ENCODE assay signal across 8 cellular contexts in the genomic region with DNA sequence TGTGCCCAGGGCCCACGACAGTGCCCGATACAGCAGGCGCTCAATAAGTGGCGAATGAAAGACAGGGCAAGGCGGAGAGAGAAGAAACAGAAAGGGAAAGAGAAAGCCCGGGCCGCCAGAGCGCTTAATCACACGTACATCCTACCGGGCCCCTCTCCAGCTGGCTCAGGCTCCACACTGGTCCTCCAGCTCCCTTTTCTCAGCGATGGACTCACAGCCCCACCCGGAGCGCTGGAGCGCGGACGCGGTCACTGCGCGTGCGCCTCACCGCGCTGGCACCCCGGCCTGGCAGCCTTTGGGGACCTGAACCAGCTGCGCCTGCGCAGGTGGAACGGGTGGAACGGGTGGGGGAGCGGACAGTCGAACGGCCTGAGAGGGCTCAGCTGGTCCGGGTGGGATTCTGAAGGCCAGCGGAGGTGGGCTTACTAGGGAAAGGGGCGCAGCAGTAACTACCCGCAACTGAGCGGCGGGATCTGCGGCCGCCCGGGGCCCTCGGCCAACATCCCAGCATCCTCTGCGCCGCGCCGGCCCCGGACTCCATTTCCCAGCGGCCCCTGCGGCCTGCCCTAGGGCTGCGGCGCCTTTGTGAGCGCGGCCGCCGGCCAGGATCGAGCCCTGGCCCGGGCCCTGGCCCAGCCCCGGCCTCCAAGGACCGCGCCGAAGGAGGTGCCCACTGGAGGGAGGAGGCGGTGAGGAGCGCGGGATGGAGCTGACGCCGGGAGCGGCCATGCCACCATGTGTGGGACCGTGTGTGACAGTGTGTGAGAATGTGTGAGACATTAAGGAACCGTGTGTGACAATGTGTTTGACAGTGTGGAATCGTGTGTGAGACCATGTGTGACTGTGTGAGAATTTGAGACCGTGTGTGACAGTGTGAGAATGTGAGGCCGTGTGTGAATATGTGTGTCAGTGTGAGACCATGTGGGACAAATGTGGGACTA. TPM values are rescaled to one million over a fixed set of nuclear protein-coding genes. Genes with fewer than 3 reads are reported as not detected.
DNase-seq lines count a peak whose midpoint lies in the region; ATAC-seq and TF ChIP-seq lines count a peak whose summit lies in the region.

A gene (plus strand): TSS at position 569 of the 941 bp plus-strand sequence. CDS start 2,783 bp downstream, outside the sequence.

- H3K27ac ChIP-seq in CD4-positive, CD25-positive, alpha-beta regulatory T cell (ENCODE audit: insufficient read depth, low read length, poor library complexity, severe bottlenecking), result peak within 1 kb of the TSS; percentile 92
- H3K27ac ChIP-seq in HL-60 (replicated peaks), result peak within 1 kb of the TSS; percentile 97

- ATAC-seq in CD4-positive, CD25-positive, alpha-beta regulatory T cell (ENCODE audit: low read depth in 2 of 2), result peak; percentile 88
- peak; percentile 82 for ATAC-seq in GM19452 (IDR thresholded peaks at IDR 0.05; ENCODE audit: unreplicated experiment)

- peak within 1 kb of the TSS; percentile 91 for H3K4me3 ChIP-seq in CD4-positive, CD25-positive, alpha-beta regulatory T cell (ENCODE audit: low read depth, low read length)
- peak within 1 kb of the TSS; percentile 82 for H3K4me3 ChIP-seq in HL-60 (replicated peaks; ENCODE audit: insufficient read depth, low read length)

- peaks cover 56% of the 10 kb centered on the region for H3K36me3 Mint-ChIP-seq in CD4-positive, CD25-positive, alpha-beta regulatory T cell
- H3K36me3 Mint-ChIP-seq in endothelial cell (ENCODE audit: low read depth, unreplicated experiment), result peaks cover 85% of the 10 kb centered on the region
- H3K36me3 Mint-ChIP-seq in mesothelial cell of epicardium, result peaks cover 64% of the 10 kb centered on the region

- no peaks in the 10 kb centered on the region for H3K27me3 Mint-ChIP-seq in CD4-positive, CD25-positive, alpha-beta regulatory T cell
- H3K27me3 Mint-ChIP-seq in endothelial cell (ENCODE audit: unreplicated experiment) (peaks cover 17% of the 10 kb centered on the region), mesothelial cell of epicardium (ENCODE audit: low read depth) (no peaks in the 10 kb centered on the region)

- H3K9me3 Mint-ChIP-seq in CD4-positive, CD25-positive, alpha-beta regulatory T cell, result peaks cover 10 to 58% (median 47%) of the 10 kb centered on the region in 7 donors
- H3K9me3 Mint-ChIP-seq in endothelial cell (ENCODE audit: unreplicated experiment), result peaks cover 46% of the 10 kb centered on the region
- H3K9me3 Mint-ChIP-seq in mesothelial cell of epicardium, result peaks cover 61% of the 10 kb centered on the region

- TF ChIP-seq CTCF in HL-60 (IDR thresholded peaks at IDR 0.05; ENCODE audit: insufficient read depth, low read length), result no peak
- TF ChIP-seq CTCF in endothelial cell (IDR thresholded peaks at IDR 0.05; ENCODE audit: unreplicated experiment), result no peak
- no peak for TF ChIP-seq CTCF in mesothelial cell of epicardium (IDR thresholded peaks at IDR 0.05; ENCODE audit: unreplicated experiment)

- peak within 1 kb of the TSS; percentile 86 to 100 (median 98) for H3K4me3 Mint-ChIP-seq in CD4-positive, CD25-positive, alpha-beta regulatory T cell
- H3K4me3 Mint-ChIP-seq in endothelial cell (ENCODE audit: unreplicated experiment), result peak within 1 kb of the TSS; percentile 92
- H3K4me3 Mint-ChIP-seq in mesothelial cell of epicardium, result peak within 1 kb of the TSS; percentile 75

- H3K27ac Mint-ChIP-seq in CD4-positive, CD25-positive, alpha-beta regulatory T cell, result peak within 1 kb of the TSS; percentile 84 to 99 (median 99)
- H3K27ac Mint-ChIP-seq in endothelial cell (ENCODE audit: unreplicated experiment) (peak within 1 kb of the TSS; percentile 81), mesothelial cell of epicardium (peak within 1 kb of the TSS; percentile 96)

- peak; percentile 82 to 93 (median 91) for DNase-seq in CD4-positive, CD25-positive, alpha-beta regulatory T cell
- DNase-seq in HL-60 (ENCODE audit: low read depth in 1 of 2, low spot score in 1 of 2), result peak; percentile 89 to 91
- peak; percentile 80 for DNase-seq in NOMO-1 treated with DMSO at 0.1 percent for 48 hours (lab: John Stamatoyannopoulos, UW; ENCODE audit: unreplicated experiment)
- peak; percentile 95 for DNase-seq in activated CD8-positive, alpha-beta memory T cell treated with anti-CD3 and anti-CD28 coated beads, Interleukin-2, amount 50 U/mL, for 48 hours
- peak; percentile 89 for DNase-seq in endothelial cell (ENCODE audit: low spot score)
- peak; percentile 85 to 94 for DNase-seq in mesothelial cell of epicardium (ENCODE audit: low spot score in 2 of 2, unreplicated experiment in 2 of 2)
- peak; percentile 86 for DNase-seq in stimulated activated CD8-positive, alpha-beta memory T cell treated with anti-CD3 and anti-CD28 coated beads, Interleukin-15, amount 100 ng/mL, for 24 hours (ENCODE audit: low read depth)

- peaks cover 46 to 62% of the 10 kb centered on the region in 2 experiments for H3K9me3 ChIP-seq in CD4-positive, CD25-positive, alpha-beta regulatory T cell (ENCODE audit: control insufficient read depth in 2 of 2, low read length in 2 of 2)

- H3K27me3 ChIP-seq in CD4-positive, CD25-positive, alpha-beta regulatory T cell (ENCODE audit: control insufficient read depth, insufficient read depth, low read length), result no peaks in the 10 kb centered on the region
- no peaks in the 10 kb centered on the region for H3K27me3 ChIP-seq in HL-60 (ENCODE audit: insufficient read depth, poor library complexity, severe bottlenecking)

- peaks cover 8% of the 10 kb centered on the region for H3K4me1 ChIP-seq in CD4-positive, CD25-positive, alpha-beta regulatory T cell (ENCODE audit: control insufficient read depth, insufficient read depth, low read length, poor library complexity, severe bottlenecking)

- peaks cover 19 to 38% (median 28%) of the 10 kb centered on the region in 4 donors for H3K4me1 Mint-ChIP-seq in CD4-positive, CD25-positive, alpha-beta regulatory T cell
- H3K4me1 Mint-ChIP-seq in endothelial cell (ENCODE audit: unreplicated experiment), result peaks cover 13% of the 10 kb centered on the region
- peaks cover 17% of the 10 kb centered on the region for H3K4me1 Mint-ChIP-seq in mesothelial cell of epicardium

- H3K36me3 ChIP-seq in CD4-positive, CD25-positive, alpha-beta regulatory T cell (ENCODE audit: control insufficient read depth, insufficient read depth, low read length), result peaks cover 25% of the 10 kb centered on the region

RNA-seq across cellular contexts. Expression of the gene that starts here (rescaled TPM):
- 2.2 TPM for total RNA-seq in CD4-positive, CD25-positive, alpha-beta regulatory T cell
- 10 to 100 TPM in 2 of 4 donors, 1 to 10 TPM in 2; 7.3 to 17.0 (median 12.5) TPM for polyA plus RNA-seq in CD4-positive, CD25-positive, alpha-beta regulatory T cell
- 7.8 TPM for total RNA-seq in endothelial cell (ENCODE audit: unreplicated experiment)
- 9.1 to 10.1 TPM (median 9.9 TPM) in 3 replicates for total RNA-seq in mesothelial cell of epicardium

Comparison
In these comparisons a context has a peak if more than half of its experiments do, and no peak if none do; other contexts are left out.
1. Peak in every context shown above with its lines: DNase-seq, ATAC-seq, H3K4me3 ChIP-seq and H3K27ac ChIP-seq.